In genomic region chr12:111444706-111445310, GRCh38 we compare ENCODE assay signal across 9 cellular contexts. TPM values are rescaled to one million over a fixed set of nuclear protein-coding genes. Genes with fewer than 3 reads are reported as not detected.
DNase-seq lines count a peak whose midpoint lies in the region; ATAC-seq and TF ChIP-seq lines count a peak whose summit lies in the region.
"Had no signal": no experiment of that assay in that cellular context is flagged by ENCODE, and none has a peak within 500 bp of the region (broad histone marks: within the 10 kb centered on the region; RNA-seq: fewer than 3 reads in every experiment).

No MANE protein-coding gene starts in this region.

- H3K79me1 ChIP-seq in H9 (ENCODE audit: insufficient read depth, low read depth, low read length, poor library complexity, severe bottlenecking) = no peaks in the 10 kb centered on the region

- no peak overlapping the region for H3K27ac ChIP-seq in H9 (ENCODE audit: insufficient read length, low read depth, low read length)
- peak overlapping the region; percentile 60 to 78 (median 72) for H3K27ac ChIP-seq in sigmoid colon
- H3K27ac ChIP-seq: SJSA1 had no signal

- no peaks in the 10 kb centered on the region for H3K9me3 Mint-ChIP-seq in H9
- H3K9me3 Mint-ChIP-seq in activated T-cell treated with anti-CD3 and anti-CD28 coated beads, Interleukin-2, amount 50 U/mL, for 4 hours = no peaks in the 10 kb centered on the region

- peak; percentile 90 to 93 for ATAC-seq in activated T-cell treated with anti-CD3 and anti-CD28 coated beads, Interleukin-2, amount 50 U/mL, for 4 hours

- DNase-seq in H9 (no peak), NCI-H2196 treated with DMSO at 0.1 percent for 48 hours (lab: John Stamatoyannopoulos, UW; ENCODE audit: unreplicated experiment) (peak; percentile 26), head of caudate nucleus (peak; percentile 14 to 76 (median 56)), sigmoid colon (peak; percentile 87), NCI-H1436 (lab: John Stamatoyannopoulos, UW) (no peak), SW 1271 (lab: John Stamatoyannopoulos, UW) (no peak)
- DNase-seq in activated T-cell treated with anti-CD3 and anti-CD28 coated beads, Interleukin-2, amount 50 U/mL, for 4 hours = peak; percentile 66

- no peak overlapping the region for H3K23ac ChIP-seq in H9 (ENCODE audit: insufficient read length, low read depth, low read length)

- H2AK5ac ChIP-seq in H9 (ENCODE audit: insufficient read length, low read length) = no peak overlapping the region

- no peaks in the 10 kb centered on the region; the same call in 1 of the 2 replicates for H3K79me2 ChIP-seq in H9 (ENCODE audit: insufficient read depth, low read length)

- H2BK15ac ChIP-seq in H9 (ENCODE audit: low read depth, low read length) = no peak overlapping the region

- peaks cover 14 to 45% (median 40%) of the 10 kb centered on the region in 3 experiments; a peak in 6 of 7 replicates for H3K36me3 Mint-ChIP-seq in H9 (ENCODE audit: insufficient read depth in 1 of 3, low read depth in 3 of 3)
- peaks cover 31% of the 10 kb centered on the region for H3K36me3 Mint-ChIP-seq in activated T-cell treated with anti-CD3 and anti-CD28 coated beads, Interleukin-2, amount 50 U/mL, for 4 hours (ENCODE audit: insufficient read depth)

- no peak overlapping the region for H2BK20ac ChIP-seq in H9 (ENCODE audit: low read depth, low read length, poor library complexity, severe bottlenecking)

- H4K8ac ChIP-seq in H9 (replicated peaks; ENCODE audit: insufficient read length, low read depth, low read length) = no peak overlapping the region

- H3K27me3 ChIP-seq in H9 (ENCODE audit: insufficient read depth, low read length) (no peaks in the 10 kb centered on the region), sigmoid colon (no peaks in the 10 kb centered on the region)
- H3K27me3 ChIP-seq: SJSA1 had no signal

- intact Hi-C loops in head of caudate nucleus (cut with DNase I) = no loop called here
- intact Hi-C loops in sigmoid colon (cut with DNase I) = no loop called here

- no peak overlapping the region for H2BK5ac ChIP-seq in H9 (ENCODE audit: insufficient read length, low read length)

- H4K91ac ChIP-seq in H9 (ENCODE audit: insufficient read length, low read depth, low read length) = no peak overlapping the region

- no peaks in the 10 kb centered on the region for H3K23me2 ChIP-seq in H9 (ENCODE audit: insufficient read length, low read depth, low read length, poor library complexity, severe bottlenecking)

- peak overlapping the region; percentile 52 to 80 (median 73); a peak in 5 of 7 replicates for H3K27ac Mint-ChIP-seq in H9

- no peak overlapping the region for H3K18ac ChIP-seq in H9 (ENCODE audit: insufficient read length, low read depth, low read length)

- no peak overlapping the region for H3K9ac ChIP-seq in H9 (ENCODE audit: extremely low read depth, insufficient read length, low read length)

- H3K4me3 ChIP-seq in GM12875 (ENCODE audit: low read depth, low read length) (peak overlapping the region; percentile 40), sigmoid colon (no peak overlapping the region)
- H3K4me3 ChIP-seq: SJSA1 had no signal

- no peaks in the 10 kb centered on the region for H4K20me1 ChIP-seq in H9 (ENCODE audit: control insufficient read depth, insufficient read depth, insufficient read length)

- H3K27me3 Mint-ChIP-seq in H9 (ENCODE audit: low read depth) = no peaks in the 10 kb centered on the region
- no peaks in the 10 kb centered on the region for H3K27me3 Mint-ChIP-seq in activated T-cell treated with anti-CD3 and anti-CD28 coated beads, Interleukin-2, amount 50 U/mL, for 4 hours (ENCODE audit: low read depth)

- no peak overlapping the region for H3K4me2 ChIP-seq in H9 (ENCODE audit: insufficient read depth, insufficient read length, low read length)

- no peak for TF ChIP-seq CTCF in GM12875 (IDR thresholded peaks at IDR 0.05; ENCODE audit: borderline replicate concordance, insufficient read depth, low read depth, low read length)
- TF ChIP-seq CTCF in H9 (conservative IDR thresholded peaks at IDR 0.05) = no peak
- TF ChIP-seq CTCF in sigmoid colon (IDR thresholded peaks at IDR 0.05) = peak in 1 of 4 experiments; percentile 15

- H3K4ac ChIP-seq in H9 (ENCODE audit: low read depth, low read length) = no peak overlapping the region

- no peak overlapping the region for H2BK12ac ChIP-seq in H9 (ENCODE audit: insufficient read length, low read depth, low read length)

- H3K4me1 ChIP-seq in H9 (ENCODE audit: insufficient read depth, low read length) = no peaks in the 10 kb centered on the region; the same call in 1 of the 2 replicates
- H3K4me1 ChIP-seq in sigmoid colon = peaks cover 0 to 47% (median 34%) of the 10 kb centered on the region in 4 donors
- H3K4me1 ChIP-seq: SJSA1 had no signal

- H3T11ph ChIP-seq in H9 (ENCODE audit: low read length) = no peak overlapping the region

- no CpG with 5 or more reads among the region's 10 CpGs for WGBS in H9 (ENCODE audit: extremely low coverage, insufficient read length, low lambda C conversion rate)
- 50 to 82% methylated on average over 10 of the region's 10 CpGs for WGBS in sigmoid colon, 2 donors

- H3K36me3 ChIP-seq in sigmoid colon = peaks cover 0 to 62% (median 27%) of the 10 kb centered on the region in 4 donors

- H2AFZ ChIP-seq in H9 (ENCODE audit: low read length) = no peak overlapping the region

- no peak overlapping the region for H3K4me3 Mint-ChIP-seq in H9
- H3K4me3 Mint-ChIP-seq in activated T-cell treated with anti-CD3 and anti-CD28 coated beads, Interleukin-2, amount 50 U/mL, for 4 hours = peak overlapping the region; percentile 17

- no peak for TF ChIP-seq POLR2A in sigmoid colon (IDR thresholded peaks at IDR 0.05)

- H2BK120ac ChIP-seq in H9 (ENCODE audit: low read depth, low read length, poor library complexity, severe bottlenecking) = no peak overlapping the region

- H4K5ac ChIP-seq in H9 (ENCODE audit: insufficient read length, low read depth, low read length) = no peak overlapping the region

- no peak overlapping the region for H3K56ac ChIP-seq in H9 (ENCODE audit: insufficient read length, low read depth, low read length)

- peaks cover 26 to 30% of the 10 kb centered on the region in 2 experiments for H3K4me1 Mint-ChIP-seq in H9
- peaks cover 87% of the 10 kb centered on the region for H3K4me1 Mint-ChIP-seq in activated T-cell treated with anti-CD3 and anti-CD28 coated beads, Interleukin-2, amount 50 U/mL, for 4 hours (ENCODE audit: low read depth)

- no peak for TF ChIP-seq EP300 in sigmoid colon (IDR thresholded peaks at IDR 0.05)

- H3K14ac ChIP-seq in H9 (ENCODE audit: insufficient read depth, low read length) = no peak overlapping the region; the same call in 1 of the 2 replicates

- H3K9me3 ChIP-seq in H9 (ENCODE audit: control insufficient read depth, low read depth, low read length) (no peaks in the 10 kb centered on the region), sigmoid colon (no peaks in the 10 kb centered on the region)
- H3K9me3 ChIP-seq: SJSA1 had no signal

RNA-seq across cellular contexts. Expression of gene SH2B3, which starts 39.1 kb away (rescaled TPM):
- total RNA-seq in H9 (2021) (37.9 and 40.3 TPM in 2 replicates), sigmoid colon (10 to 100 TPM; 13.2 to 32.5 (median 14.9) TPM)
- total RNA-seq in activated T-cell treated with anti-CD3 and anti-CD28 coated beads, Interleukin-2, amount 50 U/mL, for 4 hours = 10 to 100 TPM; 32.7 to 37.8 (median 35.9) TPM
- polyA plus RNA-seq in sigmoid colon = 10 to 100 TPM; 10.4 to 14.1 (median 12.0) TPM

Comparison
In these comparisons a context has a peak if more than half of its experiments do, and no peak if none do; other contexts are left out.
1. DNase-seq: peak in NCI-H2196 treated with DMSO at 0.1 percent for 48 hours (single experiment), activated T-cell treated with anti-CD3 and anti-CD28 coated beads, Interleukin-2, amount 50 U/mL, for 4 hours (single experiment), head of caudate nucleus (42 of 42) and sigmoid colon (single experiment); none in H9 (single experiment), NCI-H1436 (single experiment) and SW 1271 (0 of 2).